Comparison of ENCODE assay signal across 8 cellular contexts in genomic region chr11:9265211-9266131, GRCh38. TPM values are rescaled to one million over a fixed set of nuclear protein-coding genes. Genes with fewer than 3 reads are reported as not detected.
DNase-seq lines count a peak whose midpoint lies in the region; ATAC-seq and TF ChIP-seq lines count a peak whose summit lies in the region.

Gene DENND5A (minus strand): TSS chr11:9265350. CDS start chr11:9265069, 281 bp downstream.

- peak; percentile 41 for ATAC-seq in GM19351 (IDR thresholded peaks at IDR 0.05; ENCODE audit: unreplicated experiment)
- peak; percentile 79 to 85 for ATAC-seq in natural killer cell treated with Interleukin-12 subunit alpha and Interleukin-12 subunit beta and Interleukin-15 and Interleukin-18, amount 100 ng/mL, for 72 hours

- peaks cover 14 to 34% of the 10 kb centered on the region in 2 donors for H3K4me1 Mint-ChIP-seq in natural killer cell treated with Interleukin-12 subunit alpha and Interleukin-12 subunit beta and Interleukin-15 and Interleukin-18, amount 100 ng/mL, for 72 hours (ENCODE audit: low read depth in 2 of 2)

- in situ Hi-C loops in KBM-7 (cut with MboI; ENCODE audit: low pct_unique_long_range_greater_than_20kb, low sequenced_read_pairs), result no loop called here

- peaks cover 5% of the 10 kb centered on the region for H3K36me3 Mint-ChIP-seq in natural killer cell treated with Interleukin-12 subunit alpha and Interleukin-12 subunit beta and Interleukin-15 and Interleukin-18, amount 100 ng/mL, for 72 hours

- H3K27ac Mint-ChIP-seq in natural killer cell treated with Interleukin-12 subunit alpha and Interleukin-12 subunit beta and Interleukin-15 and Interleukin-18, amount 100 ng/mL, for 72 hours, result peak within 1 kb of the TSS; percentile 99

- peak; percentile 100 for DNase-seq in AG20443 (ENCODE audit: low spot score)
- peak; percentile 85 for DNase-seq in KBM-7
- peak; percentile 81 for DNase-seq in RPMI7951 (ENCODE audit: low read depth)
- DNase-seq in activated gamma-delta T cell (lab: John Stamatoyannopoulos, UW), result peak; percentile 55
- peak; percentile 72 for DNase-seq in fibroblast of the conjunctiva (ENCODE audit: low read depth)
- DNase-seq in natural killer cell treated with Interleukin-12 subunit alpha and Interleukin-12 subunit beta and Interleukin-15 and Interleukin-18, amount 100 ng/mL, for 72 hours (ENCODE audit: low spot score), result peak; percentile 88

- no peak for TF ChIP-seq CTCF in subcutaneous adipose tissue (IDR thresholded peaks at IDR 0.05; ENCODE audit: low read depth)

- H3K9me3 Mint-ChIP-seq in natural killer cell treated with Interleukin-12 subunit alpha and Interleukin-12 subunit beta and Interleukin-15 and Interleukin-18, amount 100 ng/mL, for 72 hours, result no peaks in the 10 kb centered on the region

- peak within 1 kb of the TSS; percentile 95 for H3K4me3 Mint-ChIP-seq in natural killer cell treated with Interleukin-12 subunit alpha and Interleukin-12 subunit beta and Interleukin-15 and Interleukin-18, amount 100 ng/mL, for 72 hours

- peaks cover 9 to 22% of the 10 kb centered on the region in 2 donors for H3K27me3 Mint-ChIP-seq in natural killer cell treated with Interleukin-12 subunit alpha and Interleukin-12 subunit beta and Interleukin-15 and Interleukin-18, amount 100 ng/mL, for 72 hours

RNA-seq across cellular contexts. Expression of gene DENND5A, which starts in this region (rescaled TPM):
- total RNA-seq in RPMI7951 (2014; rRNA removed; shearing (Covaris generic)), result 70.5 and 80.6 TPM in 2 replicates
- total RNA-seq in natural killer cell treated with Interleukin-12 subunit alpha and Interleukin-12 subunit beta and Interleukin-15 and Interleukin-18, amount 100 ng/mL, for 72 hours, result 100 to 1,000 TPM in 1 of 2 donors, 10 to 100 TPM in 1; 69.8 to 200 TPM
- 100 to 1,000 TPM; 107 to 132 (median 111) TPM for total RNA-seq in subcutaneous adipose tissue

Comparison
In these comparisons a context has a peak if more than half of its experiments do, and no peak if none do; other contexts are left out.
1. Peak in every context shown above with its lines: DNase-seq and ATAC-seq.